1 cellular context compared by ENCODE assay signal in genomic region chr22:30541979-30542810, GRCh38.
TF ChIP-seq lines count a peak whose summit lies in the region.

No MANE protein-coding gene starts in this region.

TF ChIP-seq in endothelial cell of umbilical vein, 7 proteins besides CTCF, POLR2A, EP300 and RAD21 (continued from another document):
- TF ChIP-seq FOS (IDR thresholded peaks at IDR 0.05; ENCODE audit: borderline replicate concordance, insufficient read depth, low read length) = no peak
